In genomic region chr1:94093351-94093750, GRCh38 we compare ENCODE assay signal across 14 cellular contexts. TPM values are rescaled to one million over a fixed set of nuclear protein-coding genes. Genes with fewer than 3 reads are reported as not detected.
A peak's percentile ranks its signal among the peaks of the same experiment; 100 is the strongest.
DNase-seq lines count a peak whose midpoint lies in the region; ATAC-seq and TF ChIP-seq lines count a peak whose summit lies in the region.
"Had no signal": no experiment of that assay in that cellular context is flagged by ENCODE, and none has a peak within 500 bp of the region (broad histone marks: within the 10 kb centered on the region; RNA-seq: fewer than 3 reads in every experiment).

No MANE protein-coding gene starts in this region.

- no peaks in the 10 kb centered on the region for H3K79me2 ChIP-seq in smooth muscle cell (ENCODE audit: low read depth)

- peak overlapping the region; percentile 34; the same call in 1 of the 2 replicates for H3K27ac ChIP-seq in IMR-90 (ENCODE audit: insufficient read depth, low read length)
- H3K27ac ChIP-seq in ascending aorta, result peak overlapping the region; percentile 63 to 79
- H3K27ac ChIP-seq in left lung, result peak overlapping the region; percentile 71 to 74
- H3K27ac ChIP-seq in smooth muscle cell (ENCODE audit: low read depth), result peak overlapping the region; percentile 93

- H3K36me3 ChIP-seq in IMR-90 (ENCODE audit: control insufficient read depth, insufficient read depth, low read length) (no peaks in the 10 kb centered on the region), ascending aorta (no peaks in the 10 kb centered on the region), left lung (no peaks in the 10 kb centered on the region), smooth muscle cell (ENCODE audit: low read depth) (no peaks in the 10 kb centered on the region)

- peaks cover 21% of the 10 kb centered on the region for H3F3A ChIP-seq in smooth muscle cell (ENCODE audit: low read depth)

- DNase-seq in IMR-90 (no peak), ascending aorta (ENCODE audit: low spot score in 2 of 2) (no peak), left lung (no peak), smooth muscle cell (lab: John Stamatoyannopoulos, UW; ENCODE audit: unreplicated experiment) (no peak), hippocampal formation (lab: John Stamatoyannopoulos, UW) (no peak), DMS79 (lab: John Stamatoyannopoulos, UW) (no peak), cerebellar cortex (ENCODE audit: low spot score) (no peak)
- DNase-seq in stimulated activated CD4-positive, alpha-beta T cell treated with anti-CD3 and anti-CD28 coated beads, Interleukin-4, amount 100 ng/mL, for 4 hours, result no peak
- DNase-seq: cerebellar nuclear complex, DMS153, erythroblast, HCEC 1CT, NCI-H2081 had no signal

- H3K23ac ChIP-seq in IMR-90 (ENCODE audit: low read depth, low read length), result no peak overlapping the region

- CTCF ChIA-PET in IMR-90 (lab: Yijun Ruan, JAX), result no interaction called here

- H2BK5ac ChIP-seq in IMR-90 (ENCODE audit: low read depth, low read length, poor library complexity, severe bottlenecking), result peak overlapping the region; percentile 9

- H2AK5ac ChIP-seq in IMR-90 (ENCODE audit: low read depth, low read length), result peak overlapping the region; percentile 29; the same call in 1 of the 2 replicates

- H3K56ac ChIP-seq in IMR-90 (ENCODE audit: extremely low read depth, insufficient read depth, low read length), result no peak overlapping the region

- intact Hi-C loops in IMR-90 (cut with micrococcal nuclease) (no loop called here), ascending aorta (cut with DNase I) (no loop called here), left lung (cut with DNase I) (no loop called here)

- H2AFZ ChIP-seq in IMR-90 (replicated peaks; ENCODE audit: low read length, poor library complexity) (no peak overlapping the region), smooth muscle cell (ENCODE audit: low read depth) (peak overlapping the region; percentile 40)

- no TSS peak for BruUV-seq in IMR-90 (replicated peaks; lab: Mats Ljungman, UMichigan)

- POLR2A ChIA-PET in IMR-90 (lab: Charles Lee; ENCODE audit: unreplicated experiment), result no interaction called here

- H4K91ac ChIP-seq in IMR-90 (ENCODE audit: insufficient read depth, low read depth, low read length), result peak overlapping the region; percentile 44; the same call in 1 of the 2 replicates

- H3K4me3 ChIP-seq in IMR-90 (ENCODE audit: insufficient read depth, low read depth, low read length) (no peak overlapping the region), ascending aorta (no peak overlapping the region), left lung (no peak overlapping the region), smooth muscle cell (no peak overlapping the region)
- H3K4me3 ChIP-seq: lung had no signal

- ATAC-seq in IMR-90 (ENCODE audit: low read depth) (no peak), left lung (no peak)

- H4K20me1 ChIP-seq in IMR-90 (ENCODE audit: insufficient read depth, low read length), result no peaks in the 10 kb centered on the region
- H4K20me1 ChIP-seq in smooth muscle cell (ENCODE audit: low read depth), result no peaks in the 10 kb centered on the region

- H3K18ac ChIP-seq in IMR-90 (ENCODE audit: low read depth, low read length), result 0 out of 2 replicates have a peak overlapping the region, but pooled peaks have one; percentile 5

- H3K4ac ChIP-seq in IMR-90 (ENCODE audit: low read depth, low read length), result peak overlapping the region; percentile 46; the same call in 1 of the 2 replicates

- TF ChIP-seq CTCF in IMR-90 (conservative IDR thresholded peaks at IDR 0.05; ENCODE audit: low read depth, low read length) (no peak), ascending aorta (IDR thresholded peaks at IDR 0.05) (no peak), left lung (IDR thresholded peaks at IDR 0.05) (no peak), smooth muscle cell (IDR thresholded peaks at IDR 0.05; ENCODE audit: borderline replicate concordance, insufficient read depth, poor library complexity, severe bottlenecking) (no peak)

- peaks cover 25% of the 10 kb centered on the region for H3K9me1 ChIP-seq in IMR-90 (ENCODE audit: insufficient read depth, low read length)

- H3K9me3 ChIP-seq in IMR-90 (ENCODE audit: control insufficient read depth, insufficient read depth, low read length) (no peaks in the 10 kb centered on the region), ascending aorta (no peaks in the 10 kb centered on the region), left lung (no peaks in the 10 kb centered on the region), smooth muscle cell (replicated peaks; ENCODE audit: low read depth) (no peaks in the 10 kb centered on the region)

- peaks cover 31% of the 10 kb centered on the region for H3K4me1 ChIP-seq in IMR-90 (ENCODE audit: control insufficient read depth, insufficient read depth, low read length)
- peaks cover 10 to 29% of the 10 kb centered on the region in 2 donors for H3K4me1 ChIP-seq in ascending aorta
- peaks cover 16 to 30% of the 10 kb centered on the region in 2 donors for H3K4me1 ChIP-seq in left lung
- H3K4me1 ChIP-seq in smooth muscle cell (ENCODE audit: low read depth), result peaks cover 34% of the 10 kb centered on the region

- H2BK15ac ChIP-seq in IMR-90 (ENCODE audit: low read depth, low read length), result peak overlapping the region; percentile 57; the same call in 1 of the 3 replicates

- peak overlapping the region; percentile 73 for H2BK20ac ChIP-seq in IMR-90 (ENCODE audit: low read depth, low read length)

- dilution Hi-C loops in IMR-90 (cut with HindIII; ENCODE audit: low sequenced_read_pairs, unreplicated experiment), result no loop called here

- H3K9ac ChIP-seq in IMR-90 (ENCODE audit: low read depth, low read length) (no peak overlapping the region), smooth muscle cell (ENCODE audit: low read depth) (peak overlapping the region; percentile 76)

- peak overlapping the region; percentile 43; the same call in 1 of the 2 replicates for H4K5ac ChIP-seq in IMR-90 (ENCODE audit: low read depth, low read length)

- no peak for TF ChIP-seq RAD21 in IMR-90 (IDR thresholded peaks at IDR 0.05; ENCODE audit: low read length)

- no peak overlapping the region for H2AK9ac ChIP-seq in IMR-90 (replicated peaks; ENCODE audit: low read depth, low read length, poor library complexity)

- TF ChIP-seq POLR2A in IMR-90 (IDR thresholded peaks at IDR 0.05; ENCODE audit: low read depth, low read length), result no peak

- peak overlapping the region; percentile 21 for H2BK120ac ChIP-seq in IMR-90 (ENCODE audit: low read depth, low read length)

- H3K14ac ChIP-seq in IMR-90 (replicated peaks; ENCODE audit: low read depth, low read length), result no peak overlapping the region; the same call in 1 of the 2 replicates

- H3K27me3 ChIP-seq in IMR-90 (ENCODE audit: control insufficient read depth, insufficient read depth, low read length) (no peaks in the 10 kb centered on the region), ascending aorta (no peaks in the 10 kb centered on the region), left lung (peaks cover 0 to 5% of the 10 kb centered on the region in 2 donors), smooth muscle cell (ENCODE audit: low read depth) (no peaks in the 10 kb centered on the region)

- H3K4me2 ChIP-seq in IMR-90 (ENCODE audit: low read depth, low read length), result no peak overlapping the region
- H3K4me2 ChIP-seq in smooth muscle cell, result peak overlapping the region; percentile 75

- in situ Hi-C loops in IMR-90 (cut with MboI; ENCODE audit: low sequenced_read_pairs), result no loop called here

- H3K79me1 ChIP-seq in IMR-90 (ENCODE audit: low read depth in 1 of 2, low read length in 2 of 2), result no peaks in the 10 kb centered on the region

- peak overlapping the region; percentile 68 to 75; a peak in 3 of 4 replicates for H4K8ac ChIP-seq in IMR-90 (ENCODE audit: low read depth in 2 of 2, low read length in 2 of 2)

- WGBS in IMR-90 (ENCODE audit: extremely low coverage in 2 of 2, insufficient read length in 1 of 2), 2 experiments, result 70% methylated on average over 2 of the region's 4 CpGs; no CpG with 5 or more reads in 1 of the 2 experiments
- 97% methylated on average over 4 of the region's 4 CpGs for WGBS in smooth muscle cell (ENCODE audit: low lambda C conversion rate)

TF ChIP-seq in IMR-90, 13 proteins besides CTCF, POLR2A, EP300 and RAD21:
- TF ChIP-seq RCOR1 (IDR thresholded peaks at IDR 0.05; ENCODE audit: insufficient replicate concordance, low read length) (no peak), SMC3 (IDR thresholded peaks at IDR 0.05; ENCODE audit: low read depth, low read length) (no peak), MAZ (IDR thresholded peaks at IDR 0.05; ENCODE audit: borderline replicate concordance, low read depth, low read length) (no peak), CEBPB (IDR thresholded peaks at IDR 0.05; ENCODE audit: low read depth, low read length) (no peak), MXI1 (IDR thresholded peaks at IDR 0.05; ENCODE audit: borderline replicate concordance, low read depth, low read length) (no peak), NFE2L2 (IDR thresholded peaks at IDR 0.05; ENCODE audit: low read depth, low read length) (no peak), USF2 (IDR thresholded peaks at IDR 0.05; ENCODE audit: low read depth, low read length) (no peak)
TF ChIP-seq in IMR-90: peak in this region for 0.

RNA-seq across cellular contexts. Expression of gene ABCA4, which starts 27.6 kb away (rescaled TPM):
- total RNA-seq in IMR-90 (2012; rRNA removed) (under 0.01 TPM in 2 replicates), ascending aorta (not detected), left lung (1 to 10 TPM; 1.7 to 2.7 TPM), smooth muscle cell (0.99 and 1.5 TPM in 2 replicates)
- polyA plus RNA-seq in IMR-90 (2012; rRNA removed) (0.11 and 0.36 TPM in 2 replicates), smooth muscle cell (0.46 and 1.6 TPM in 2 replicates)
- polyA plus RNA-seq in IMR-90 (2012; cell fraction: cytosol; rRNA removed), result 0.01 and 0.07 TPM in 2 replicates
- polyA plus RNA-seq in IMR-90 (2012; cell fraction: nucleus; rRNA removed; ENCODE audit: low replicate concordance), result 0.40 and 0.99 TPM in 2 replicates

Comparison
In these comparisons a context has a peak if more than half of its experiments do, and no peak if none do; other contexts are left out.
1. H3K27ac ChIP-seq: peak in every context shown above with its lines; median percentile 93 in smooth muscle cell; 72 in left lung; 71 in ascending aorta; 34 in IMR-90.